ENCODE assay signal across 36 cellular contexts in the genomic region with DNA sequence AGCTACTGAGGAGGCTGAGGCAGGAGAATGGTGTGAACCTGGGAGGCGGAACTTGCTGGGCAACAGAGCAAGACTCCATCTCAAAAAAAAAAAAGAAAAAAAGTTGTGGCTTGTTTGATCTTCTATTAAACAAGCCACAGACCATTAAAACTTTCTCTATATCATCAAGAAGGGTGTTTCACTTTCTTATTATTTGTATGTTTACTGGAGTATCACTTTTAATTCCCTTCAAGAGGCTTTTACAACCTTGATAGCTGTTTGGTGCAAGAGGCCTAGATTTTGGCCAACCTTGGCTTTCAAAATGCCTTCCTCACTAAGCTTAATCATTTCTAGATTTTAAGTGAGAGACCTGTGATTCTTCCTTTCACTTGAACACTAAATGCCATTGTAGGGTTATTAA.
"Had no signal": no experiment of that assay in that cellular context is flagged by ENCODE, and none has a peak within 500 bp of the region (broad histone marks: within the 10 kb centered on the region; RNA-seq: fewer than 3 reads in every experiment).

No MANE protein-coding gene starts in this region.

- H3K4me3 ChIP-seq: ascending aorta, cardiac muscle cell had no signal

- DNase-seq: activated B cell treated with CpG ODN at 0.5 μM for 24 hours; activated CD4-positive, alpha-beta memory T cell treated with anti-CD3 and anti-CD28 coated beads for 36 hours; activated CD4-positive, alpha-beta T cell treated with anti-CD3 and anti-CD28 coated beads for 4 hours; activated CD4-positive, alpha-beta T cell treated with anti-CD3 and anti-CD28 coated beads, Interleukin-2, amount 10 ng/mL, durations not matched to agents 24 days and 14 days; activated CD4-positive, alpha-beta T cell treated with anti-CD3 and anti-CD28 coated beads, Interleukin-2, amount 50 U/mL, for 1 hour; activated CD4-positive, alpha-beta T cell treated with anti-CD3 and anti-CD28 coated beads, Interleukin-2, amount 50 U/mL, for 4 hours; activated CD4-positive, CD25-positive, alpha-beta regulatory T cell treated with anti-CD3 and anti-CD28 coated beads, Interleukin-2, amount 50 U/mL, for 72 hours; activated CD8-positive, alpha-beta memory T cell treated with anti-CD3 and anti-CD28 coated beads, Interleukin-2, amount 50 U/mL, for 4 hours; activated CD8-positive, alpha-beta T cell treated with anti-CD3 and anti-CD28 coated beads for 36 hours; activated effector memory CD4-positive, alpha-beta T cell treated with anti-CD3 and anti-CD28 coated beads, Interleukin-2, amount 50 U/mL, for 16 hours; activated gamma-delta T cell treated with Interleukin-2 at 50 U/mL for 16 hours; activated naive CD4-positive, alpha-beta T cell; activated naive CD4-positive, alpha-beta T cell treated with anti-CD3 and anti-CD28 coated beads, Interleukin-2, amount 10 ng/mL, durations not matched to agents 7 days and 5 days; activated naive CD8-positive, alpha-beta T cell treated with anti-CD3 and anti-CD28 coated beads, Interleukin-2, amount 10 ng/mL, durations not matched to agents 7 days and 5 days; activated naive CD8-positive, alpha-beta T cell treated with anti-CD3 and anti-CD28 coated beads, Interleukin-2, amount 50 U/mL, for 24 hours; activated T-cell treated with anti-CD3 and anti-CD28 coated beads for 4 hours; activated T-cell treated with anti-CD3 and anti-CD28 coated beads, Interleukin-2, amount 50 U/mL, for 1 hour; activated T-cell treated with anti-CD3 and anti-CD28 coated beads, Interleukin-2, amount 50 U/mL, for 4 hours; activated T-cell treated with anti-CD3 and anti-CD28 coated beads, Interleukin-2, amount 50 U/mL, for 72 hours; amygdala; anterior cingulate cortex; caudate nucleus; cerebellar nuclear complex; T-helper 2 cell; T-helper 9 cell had no signal

- H3K4me3 Mint-ChIP-seq: activated B cell treated with CpG ODN at 0.5 μM for 24 hours; activated CD4-positive, alpha-beta memory T cell treated with anti-CD3 and anti-CD28 coated beads for 36 hours; activated CD4-positive, alpha-beta T cell treated with anti-CD3 and anti-CD28 coated beads, Interleukin-2, amount 10 ng/mL, durations not matched to agents 24 days and 14 days; activated CD8-positive, alpha-beta T cell treated with anti-CD3 and anti-CD28 coated beads for 36 hours; activated naive CD4-positive, alpha-beta T cell treated with anti-CD3 and anti-CD28 coated beads, Interleukin-2, amount 10 ng/mL, durations not matched to agents 7 days and 5 days; activated naive CD4-positive, alpha-beta T cell treated with anti-CD3 and anti-CD28 coated beads, Interleukin-2, amount 50 U/mL, for 24 hours; activated naive CD8-positive, alpha-beta T cell; activated naive CD8-positive, alpha-beta T cell treated with anti-CD3 and anti-CD28 coated beads, Interleukin-2, amount 10 ng/mL, durations not matched to agents 7 days and 5 days; activated naive CD8-positive, alpha-beta T cell treated with anti-CD3 and anti-CD28 coated beads, Interleukin-2, amount 50 U/mL, for 24 hours; activated T-cell treated with anti-CD3 and anti-CD28 coated beads, Interleukin-2, amount 50 U/mL, for 4 hours; activated T-cell treated with anti-CD3 and anti-CD28 coated beads, Interleukin-2, amount 50 U/mL, for 72 hours; activated T-helper 1 cell treated with anti-CD3 and anti-CD28 coated beads, Interleukin-12 subunit alpha, Interleukin-12 subunit beta, Interleukin-2, Interleukin-4 antibody, amounts not matched to agents 30 ng/mL and 10 ng/mL and 1 ng/mL, durations not matched to agents 14 hours and 24 hours and 36 hours; activated T-helper 17 cell treated with anti-CD3 and anti-CD28 coated beads, Interleukin-2, amount 50 U/mL, for 72 hours; brain; central memory CD8-positive, alpha-beta T cell; T-helper 1 cell treated with Interleukin-12 subunit alpha and Interleukin-12 subunit beta and Interleukin-4 antibody, amounts not matched to agents 30 μg/mL and 1 μg/mL, for 36 hours; T-helper 2 cell treated with Interferon-gamma antibody and Interleukin-4, amounts not matched to agents 5 μg/mL and 100 μg/mL, for 36 hours had no signal

- H3K4me1 ChIP-seq: ascending aorta had no signal

- H3K4me1 Mint-ChIP-seq: activated B cell treated with CpG ODN at 0.5 μM for 24 hours; activated CD4-positive, alpha-beta T cell treated with anti-CD3 and anti-CD28 coated beads, Interleukin-2, amount 10 ng/mL, durations not matched to agents 24 days and 14 days; activated naive CD4-positive, alpha-beta T cell treated with anti-CD3 and anti-CD28 coated beads, Interleukin-2, amount 10 ng/mL, durations not matched to agents 7 days and 5 days; activated naive CD4-positive, alpha-beta T cell treated with anti-CD3 and anti-CD28 coated beads, Interleukin-2, amount 50 U/mL, for 24 hours; activated naive CD8-positive, alpha-beta T cell treated with anti-CD3 and anti-CD28 coated beads, Interleukin-2, amount 50 U/mL, for 24 hours; activated T-helper 17 cell treated with anti-CD3 and anti-CD28 coated beads, Interleukin-2, amount 50 U/mL, for 72 hours; central memory CD8-positive, alpha-beta T cell had no signal

- H3K27me3 ChIP-seq: ascending aorta, cardiac muscle cell had no signal

- H3K9me3 ChIP-seq: ascending aorta had no signal

- H3K27ac ChIP-seq: ascending aorta, cardiac muscle cell, VCaP had no signal

- H3K36me3 ChIP-seq: ascending aorta, cardiac muscle cell had no signal

- H3K36me3 Mint-ChIP-seq: activated CD4-positive, alpha-beta memory T cell treated with anti-CD3 and anti-CD28 coated beads for 36 hours; activated naive CD4-positive, alpha-beta T cell treated with anti-CD3 and anti-CD28 coated beads, Interleukin-2, amount 10 ng/mL, durations not matched to agents 7 days and 5 days; activated naive CD4-positive, alpha-beta T cell treated with anti-CD3 and anti-CD28 coated beads, Interleukin-2, amount 50 U/mL, for 24 hours; activated naive CD8-positive, alpha-beta T cell; activated naive CD8-positive, alpha-beta T cell treated with anti-CD3 and anti-CD28 coated beads, Interleukin-2, amount 10 ng/mL, durations not matched to agents 7 days and 5 days; brain had no signal

- H3K27ac Mint-ChIP-seq: activated B cell treated with CpG ODN at 0.5 μM for 24 hours; activated CD4-positive, alpha-beta memory T cell treated with anti-CD3 and anti-CD28 coated beads for 36 hours; activated CD4-positive, alpha-beta T cell treated with anti-CD3 and anti-CD28 coated beads, Interleukin-2, amount 10 ng/mL, durations not matched to agents 24 days and 14 days; activated CD8-positive, alpha-beta T cell treated with anti-CD3 and anti-CD28 coated beads for 36 hours; activated naive CD4-positive, alpha-beta T cell treated with anti-CD3 and anti-CD28 coated beads, Interleukin-2, amount 10 ng/mL, durations not matched to agents 7 days and 5 days; activated naive CD4-positive, alpha-beta T cell treated with anti-CD3 and anti-CD28 coated beads, Interleukin-2, amount 50 U/mL, for 24 hours; activated naive CD8-positive, alpha-beta T cell; activated naive CD8-positive, alpha-beta T cell treated with anti-CD3 and anti-CD28 coated beads, Interleukin-2, amount 10 ng/mL, durations not matched to agents 7 days and 5 days; activated naive CD8-positive, alpha-beta T cell treated with anti-CD3 and anti-CD28 coated beads, Interleukin-2, amount 50 U/mL, for 24 hours; activated T-helper 1 cell treated with anti-CD3 and anti-CD28 coated beads, Interleukin-12 subunit alpha, Interleukin-12 subunit beta, Interleukin-2, Interleukin-4 antibody, amounts not matched to agents 30 ng/mL and 10 ng/mL and 1 ng/mL, durations not matched to agents 14 hours and 24 hours and 36 hours; activated T-helper 17 cell treated with anti-CD3 and anti-CD28 coated beads, Interleukin-2, amount 50 U/mL, for 72 hours; brain; T-helper 1 cell treated with Interleukin-12 subunit alpha and Interleukin-12 subunit beta and Interleukin-4 antibody, amounts not matched to agents 30 μg/mL and 1 μg/mL, for 36 hours; T-helper 2 cell treated with Interferon-gamma antibody and Interleukin-4, amounts not matched to agents 5 μg/mL and 100 μg/mL, for 36 hours had no signal

- H3K9me3 Mint-ChIP-seq: activated CD4-positive, alpha-beta memory T cell treated with anti-CD3 and anti-CD28 coated beads for 36 hours; activated CD4-positive, alpha-beta T cell treated with anti-CD3 and anti-CD28 coated beads, Interleukin-2, amount 10 ng/mL, durations not matched to agents 24 days and 14 days; activated CD8-positive, alpha-beta T cell treated with anti-CD3 and anti-CD28 coated beads for 36 hours; activated naive CD4-positive, alpha-beta T cell treated with anti-CD3 and anti-CD28 coated beads, Interleukin-2, amount 10 ng/mL, durations not matched to agents 7 days and 5 days; activated naive CD4-positive, alpha-beta T cell treated with anti-CD3 and anti-CD28 coated beads, Interleukin-2, amount 50 U/mL, for 24 hours; activated naive CD8-positive, alpha-beta T cell treated with anti-CD3 and anti-CD28 coated beads, Interleukin-2, amount 10 ng/mL, durations not matched to agents 7 days and 5 days; activated naive CD8-positive, alpha-beta T cell treated with anti-CD3 and anti-CD28 coated beads, Interleukin-2, amount 50 U/mL, for 24 hours; activated T-cell treated with anti-CD3 and anti-CD28 coated beads, Interleukin-2, amount 50 U/mL, for 4 hours; activated T-helper 1 cell treated with anti-CD3 and anti-CD28 coated beads, Interleukin-12 subunit alpha, Interleukin-12 subunit beta, Interleukin-2, Interleukin-4 antibody, amounts not matched to agents 30 ng/mL and 10 ng/mL and 1 ng/mL, durations not matched to agents 14 hours and 24 hours and 36 hours; activated T-helper 17 cell treated with anti-CD3 and anti-CD28 coated beads, Interleukin-2, amount 50 U/mL, for 72 hours; T-helper 1 cell treated with Interleukin-12 subunit alpha and Interleukin-12 subunit beta and Interleukin-4 antibody, amounts not matched to agents 30 μg/mL and 1 μg/mL, for 36 hours; T-helper 2 cell treated with Interferon-gamma antibody and Interleukin-4, amounts not matched to agents 5 μg/mL and 100 μg/mL, for 36 hours had no signal

- ATAC-seq: activated CD8-positive, alpha-beta T cell treated with anti-CD3 and anti-CD28 coated beads for 36 hours; activated naive CD8-positive, alpha-beta T cell treated with anti-CD3 and anti-CD28 coated beads, Interleukin-2, amount 50 U/mL, for 24 hours; activated T-cell treated with anti-CD3 and anti-CD28 coated beads, Interleukin-2, amount 50 U/mL, for 4 hours; activated T-cell treated with anti-CD3 and anti-CD28 coated beads, Interleukin-2, amount 50 U/mL, for 72 hours; activated T-helper 17 cell treated with anti-CD3 and anti-CD28 coated beads, Interleukin-2, amount 50 U/mL, for 72 hours had no signal

- H3K27me3 Mint-ChIP-seq: activated B cell treated with CpG ODN at 0.5 μM for 24 hours; activated CD4-positive, alpha-beta memory T cell treated with anti-CD3 and anti-CD28 coated beads for 36 hours; activated CD4-positive, alpha-beta T cell treated with anti-CD3 and anti-CD28 coated beads, Interleukin-2, amount 10 ng/mL, durations not matched to agents 24 days and 14 days; activated CD8-positive, alpha-beta T cell treated with anti-CD3 and anti-CD28 coated beads for 36 hours; activated naive CD8-positive, alpha-beta T cell treated with anti-CD3 and anti-CD28 coated beads, Interleukin-2, amount 50 U/mL, for 24 hours had no signal
